Comparison of ENCODE assay signal across 15 cellular contexts in genomic region chr1:66450847-66451246, GRCh38.
DNase-seq lines count a peak whose midpoint lies in the region; ATAC-seq and TF ChIP-seq lines count a peak whose summit lies in the region.
"Had no signal": no experiment of that assay in that cellular context is flagged by ENCODE, and none has a peak within 500 bp of the region (broad histone marks: within the 10 kb centered on the region; RNA-seq: fewer than 3 reads in every experiment).

No MANE protein-coding gene starts in this region.

- no peak overlapping the region for H2BK12ac ChIP-seq in mesenchymal stem cell (ENCODE audit: low read length in 2 of 2)

- 97 to 100% methylated on average over 1 of the region's 1 CpG for WGBS in GM23248 (ENCODE audit: low coverage in 1 of 2, low lambda C conversion rate in 2 of 2, missing lambda C conversion rate in 2 of 2), 2 experiments
- no CpG with 5 or more reads among the region's 1 CpG for WGBS in mesenchymal stem cell

- no peak overlapping the region for H2BK120ac ChIP-seq in mesenchymal stem cell (ENCODE audit: low read depth, low read length)

- DNase-seq in GM23248 (no peak), SK-N-DZ (ENCODE audit: low spot score) (peak; percentile 37), mesenchymal stem cell (no peak), thoracic aorta (ENCODE audit: low spot score) (no peak), foreskin keratinocyte (no peak)
- DNase-seq: ACHN, AML-193, HCEC 1CT, KBM-7, NCI-H1436, NCI-H2081, NCI-H748 treated with DMSO at 0.1 percent for 48 hours, OCI-M1 had no signal

- H3K4me3 ChIP-seq in GM23248 (no peak overlapping the region), mesenchymal stem cell (ENCODE audit: insufficient read depth in 1 of 2, low read depth in 1 of 2, low read length in 2 of 2) (no peak overlapping the region), thoracic aorta (no peak overlapping the region)

- no peak overlapping the region for H3K14ac ChIP-seq in mesenchymal stem cell (ENCODE audit: low read length in 2 of 2)

- no peak overlapping the region for H4K91ac ChIP-seq in mesenchymal stem cell (ENCODE audit: low read length)

- H3K4ac ChIP-seq in mesenchymal stem cell (ENCODE audit: low read depth in 1 of 2, low read length in 2 of 2) = no peak overlapping the region

- peaks cover 26% of the 10 kb centered on the region for H3K4me1 ChIP-seq in GM23248 (ENCODE audit: insufficient read depth)
- no peaks in the 10 kb centered on the region for H3K4me1 ChIP-seq in mesenchymal stem cell (ENCODE audit: control insufficient read depth, insufficient read depth, low read depth, low read length)
- H3K4me1 ChIP-seq in thoracic aorta (ENCODE audit: control insufficient read depth in 1 of 2, low read depth in 2 of 2) = peaks cover 10 to 22% of the 10 kb centered on the region in 2 donors
- no peaks in the 10 kb centered on the region for H3K4me1 ChIP-seq in foreskin keratinocyte

- no peaks in the 10 kb centered on the region for H3K9me3 ChIP-seq in GM23248 (ENCODE audit: low read depth)
- no peaks in the 10 kb centered on the region for H3K9me3 ChIP-seq in mesenchymal stem cell (ENCODE audit: control insufficient read depth, low read length)
- H3K9me3 ChIP-seq in thoracic aorta = no peaks in the 10 kb centered on the region

- no peak overlapping the region for H3K18ac ChIP-seq in mesenchymal stem cell (ENCODE audit: low read depth in 1 of 2, low read length in 2 of 2)

- no peaks in the 10 kb centered on the region for H3K9me2 ChIP-seq in GM23248 (ENCODE audit: insufficient read depth)

- H3K4me2 ChIP-seq in GM23248 (ENCODE audit: unreplicated experiment) (no peak overlapping the region), mesenchymal stem cell (ENCODE audit: low read length, poor library complexity, severe bottlenecking) (no peak overlapping the region)

- no peak for TF ChIP-seq CTCF in thoracic aorta (IDR thresholded peaks at IDR 0.05)
- TF ChIP-seq CTCF in foreskin keratinocyte (conservative IDR thresholded peaks at IDR 0.05) = no peak

- no peaks in the 10 kb centered on the region for H3K36me3 ChIP-seq in GM23248 (ENCODE audit: low read depth)
- no peaks in the 10 kb centered on the region for H3K36me3 ChIP-seq in mesenchymal stem cell (ENCODE audit: control insufficient read depth in 1 of 2, insufficient read depth in 2 of 2, low read depth in 1 of 2, low read length in 2 of 2)
- H3K36me3 ChIP-seq in thoracic aorta = no peaks in the 10 kb centered on the region

- ATAC-seq in thoracic aorta (ENCODE audit: insufficient number of reproducible peaks, low FRiP score, low read depth) (no peak), foreskin keratinocyte (no peak), GM21381 (IDR thresholded peaks at IDR 0.05; ENCODE audit: unreplicated experiment) (no peak), GM19452 (IDR thresholded peaks at IDR 0.05; ENCODE audit: unreplicated experiment) (no peak)

- in situ Hi-C loops in GM23248 (cut with MboI) = no loop called here

- peaks cover 5% of the 10 kb centered on the region; the same call in 1 of the 2 replicates for H3F3A ChIP-seq in GM23248 (ENCODE audit: insufficient read depth)

- no peak overlapping the region for H2BK15ac ChIP-seq in mesenchymal stem cell (ENCODE audit: low read depth, poor library complexity, severe bottlenecking)

- no peak overlapping the region for H3K23ac ChIP-seq in mesenchymal stem cell (ENCODE audit: low read length in 2 of 2)

- no peak overlapping the region for H2BK5ac ChIP-seq in mesenchymal stem cell (ENCODE audit: low read depth, low read length, poor library complexity, severe bottlenecking)

- no peaks in the 10 kb centered on the region for H3K79me2 ChIP-seq in GM23248 (ENCODE audit: insufficient read depth)

- H3K9ac ChIP-seq in GM23248 (no peak overlapping the region), mesenchymal stem cell (ENCODE audit: low read length) (peak overlapping the region; percentile 67)

- no peaks in the 10 kb centered on the region for H4K20me1 ChIP-seq in GM23248 (ENCODE audit: insufficient read depth)

- no peaks in the 10 kb centered on the region for H3K79me1 ChIP-seq in mesenchymal stem cell (replicated peaks; ENCODE audit: low read length, poor library complexity, severe bottlenecking)

- no peak overlapping the region for H4K8ac ChIP-seq in mesenchymal stem cell (ENCODE audit: low read length)

- H2AFZ ChIP-seq in GM23248 = peak overlapping the region; percentile 71; the same call in 1 of the 2 replicates
- H2AFZ ChIP-seq in mesenchymal stem cell (ENCODE audit: low read depth, low read length) = no peak overlapping the region

- H3K27me3 ChIP-seq in GM23248 (replicated peaks; ENCODE audit: insufficient read depth) = no peaks in the 10 kb centered on the region
- no peaks in the 10 kb centered on the region for H3K27me3 ChIP-seq in mesenchymal stem cell (ENCODE audit: control insufficient read depth in 1 of 2, insufficient read depth in 1 of 2, low read length in 2 of 2)
- H3K27me3 ChIP-seq in thoracic aorta (replicated peaks; ENCODE audit: insufficient read depth) = no peaks in the 10 kb centered on the region
- no peaks in the 10 kb centered on the region for H3K27me3 ChIP-seq in foreskin keratinocyte

- H3K27ac ChIP-seq in GM23248 = no peak overlapping the region
- H3K27ac ChIP-seq in mesenchymal stem cell (ENCODE audit: low read length, poor library complexity, severe bottlenecking) = no peak overlapping the region
- H3K27ac ChIP-seq in thoracic aorta = peak overlapping the region; percentile 0 to 66
- H3K27ac ChIP-seq in foreskin keratinocyte = no peak overlapping the region

- no peak overlapping the region for H2AK5ac ChIP-seq in mesenchymal stem cell (ENCODE audit: low read length, severe bottlenecking)

Comparison
In these comparisons a context has a peak if more than half of its experiments do, and no peak if none do; other contexts are left out.
1. H3K27ac ChIP-seq: peak in thoracic aorta (2 of 2); none in GM23248 (single experiment), mesenchymal stem cell (single experiment) and foreskin keratinocyte (single experiment).